In the genomic region with DNA sequence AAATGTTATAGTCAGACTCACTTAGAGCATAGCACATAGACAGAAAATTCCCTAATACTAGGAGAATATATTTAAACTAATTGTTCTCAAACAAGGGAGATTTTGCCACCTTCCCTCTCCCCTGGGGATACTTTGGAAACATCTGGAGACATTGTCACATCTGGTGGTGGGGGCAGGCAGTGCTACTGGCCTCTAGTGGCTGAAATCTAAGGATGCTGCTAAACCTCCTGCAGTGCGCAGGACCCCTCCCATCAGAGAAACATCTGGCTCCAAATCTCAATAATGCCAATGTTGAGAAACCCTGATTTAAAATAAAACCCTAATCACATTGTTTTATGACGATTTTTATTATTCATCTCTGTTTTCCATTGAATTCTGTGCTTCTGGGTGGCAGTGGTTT, we compare ENCODE assay signal across 15 cellular contexts.
DNase-seq lines count a peak whose midpoint lies in the region; ATAC-seq and TF ChIP-seq lines count a peak whose summit lies in the region.
"Had no signal": no experiment of that assay in that cellular context is flagged by ENCODE, and none has a peak within 500 bp of the region (broad histone marks: within the 10 kb centered on the region; RNA-seq: fewer than 3 reads in every experiment).

No MANE protein-coding gene starts in this region.

- no peaks in the 10 kb centered on the region for H3K4me1 Mint-ChIP-seq in chondrocyte (ENCODE audit: low read depth)
- H3K4me1 Mint-ChIP-seq in progenitor cell of endocrine pancreas (ENCODE audit: low read depth) = no peaks in the 10 kb centered on the region
- H3K4me1 Mint-ChIP-seq: activated naive CD4-positive, alpha-beta T cell treated with anti-CD3 and anti-CD28 coated beads, Interleukin-2, amount 10 ng/mL, durations not matched to agents 7 days and 5 days; memory B cell had no signal

- peaks cover 4% of the 10 kb centered on the region for H3K9me3 Mint-ChIP-seq in chondrocyte (ENCODE audit: low read depth)
- no peaks in the 10 kb centered on the region for H3K9me3 Mint-ChIP-seq in progenitor cell of endocrine pancreas (ENCODE audit: low read depth)
- H3K9me3 Mint-ChIP-seq: activated naive CD4-positive, alpha-beta T cell treated with anti-CD3 and anti-CD28 coated beads, Interleukin-2, amount 10 ng/mL, durations not matched to agents 7 days and 5 days; memory B cell had no signal

- H3K4me3 ChIP-seq in NB4 (ENCODE audit: low read depth, low read length) = no peak overlapping the region
- H3K4me3 ChIP-seq: ovary, testis had no signal

- TF ChIP-seq CTCF in GM10266 (IDR thresholded peaks at IDR 0.05; ENCODE audit: control insufficient read depth, insufficient read depth, low read depth, missing control alignments) (peak; percentile 2), NB4 (IDR thresholded peaks at IDR 0.05; ENCODE audit: low read depth, low read length) (peak; percentile 44), chondrocyte (IDR thresholded peaks at IDR 0.05) (peak; percentile 48), progenitor cell of endocrine pancreas (IDR thresholded peaks at IDR 0.05; ENCODE audit: unreplicated experiment) (peak; percentile 40)

- no peak for TF ChIP-seq POLR2A in NB4 (IDR thresholded peaks at IDR 0.05; ENCODE audit: extremely low read depth, insufficient read length)

- no peak for ATAC-seq in GM21737 (IDR thresholded peaks at IDR 0.05; ENCODE audit: unreplicated experiment)

- no peak overlapping the region for H3K4me3 Mint-ChIP-seq in chondrocyte (ENCODE audit: unreplicated experiment)
- H3K4me3 Mint-ChIP-seq in progenitor cell of endocrine pancreas (ENCODE audit: low read depth) = no peak overlapping the region
- H3K4me3 Mint-ChIP-seq: activated naive CD4-positive, alpha-beta T cell treated with anti-CD3 and anti-CD28 coated beads, Interleukin-2, amount 10 ng/mL, durations not matched to agents 7 days and 5 days; memory B cell had no signal

- no peak overlapping the region for H3K27ac Mint-ChIP-seq in chondrocyte (ENCODE audit: unreplicated experiment)
- no peak overlapping the region for H3K27ac Mint-ChIP-seq in progenitor cell of endocrine pancreas
- H3K27ac Mint-ChIP-seq: activated naive CD4-positive, alpha-beta T cell treated with anti-CD3 and anti-CD28 coated beads, Interleukin-2, amount 10 ng/mL, durations not matched to agents 7 days and 5 days; memory B cell had no signal

- DNase-seq in GM10266 (ENCODE audit: extremely low spot score) (no peak), NB4 (ENCODE audit: low read depth) (peak; percentile 5), chondrocyte (ENCODE audit: low spot score) (no peak), progenitor cell of endocrine pancreas (ENCODE audit: low spot score, unreplicated experiment) (no peak), T1000 (lab: John Stamatoyannopoulos, UW) (no peak), NCI-H187 treated with DMSO at 0.1 percent for 48 hours (lab: John Stamatoyannopoulos, UW) (no peak)
- DNase-seq: activated naive CD4-positive, alpha-beta T cell treated with anti-CD3 and anti-CD28 coated beads, Interleukin-2, amount 10 ng/mL, durations not matched to agents 7 days and 5 days; cerebellar nuclear complex; NCI-H1436; NCI-H524; ovary; SHP77; testis had no signal

- no peaks in the 10 kb centered on the region for H3K36me3 Mint-ChIP-seq in chondrocyte (ENCODE audit: low read depth)
- H3K36me3 Mint-ChIP-seq in progenitor cell of endocrine pancreas (ENCODE audit: insufficient read depth) = no peaks in the 10 kb centered on the region
- H3K36me3 Mint-ChIP-seq: activated naive CD4-positive, alpha-beta T cell treated with anti-CD3 and anti-CD28 coated beads, Interleukin-2, amount 10 ng/mL, durations not matched to agents 7 days and 5 days; memory B cell had no signal

- H3K27me3 Mint-ChIP-seq in chondrocyte (ENCODE audit: low read depth) (peaks cover 3% of the 10 kb centered on the region), progenitor cell of endocrine pancreas (peaks cover 2% of the 10 kb centered on the region)
- H3K27me3 Mint-ChIP-seq: activated naive CD4-positive, alpha-beta T cell treated with anti-CD3 and anti-CD28 coated beads, Interleukin-2, amount 10 ng/mL, durations not matched to agents 7 days and 5 days had no signal
